ENCODE assay signal across 7 cellular contexts in the genomic region with DNA sequence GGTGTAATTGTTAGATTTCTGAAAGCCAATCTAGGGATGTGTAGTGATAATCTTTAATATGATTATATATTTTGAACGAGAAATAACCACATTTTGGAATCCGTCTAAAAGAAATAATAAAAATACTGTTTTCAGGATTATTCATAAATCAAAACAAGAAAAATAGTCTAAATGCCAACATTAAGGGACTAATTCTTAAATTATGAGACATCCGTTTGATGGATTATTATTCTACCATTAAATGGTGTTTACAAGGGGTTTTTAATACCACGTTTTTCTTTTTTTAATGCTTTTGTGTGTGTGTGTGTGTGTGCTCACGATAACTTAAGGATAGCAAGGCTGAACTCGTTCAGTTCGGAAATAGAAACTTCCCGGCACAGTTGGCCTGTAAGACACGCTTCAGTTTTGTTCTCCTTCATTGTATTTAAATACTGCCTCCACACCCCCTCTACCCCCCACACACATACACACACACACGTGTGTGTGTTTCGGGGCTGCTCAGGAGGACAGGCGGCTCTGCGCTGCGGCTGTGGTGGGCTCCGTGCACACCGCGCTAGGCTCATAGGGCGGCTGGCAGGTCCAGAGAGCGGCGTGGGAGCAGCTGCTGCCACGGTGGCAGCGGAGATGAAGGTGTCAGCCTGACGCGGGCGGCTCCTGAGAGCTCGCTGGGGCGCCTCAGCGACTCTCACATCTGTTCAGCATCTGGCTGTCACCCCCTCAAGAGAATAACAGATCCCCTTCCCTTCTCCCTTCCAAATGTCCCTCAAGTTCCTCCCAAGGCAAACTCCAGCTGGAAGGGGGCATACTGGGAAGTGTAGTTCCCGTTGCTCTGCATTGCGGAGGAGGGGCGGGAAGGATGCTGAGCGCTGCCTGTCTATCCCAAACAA. TPM values are rescaled to one million over a fixed set of nuclear protein-coding genes. Genes with fewer than 3 reads are reported as not detected.
A peak's percentile ranks its signal among the peaks of the same experiment; 100 is the strongest.
DNase-seq lines count a peak whose midpoint lies in the region; ATAC-seq and TF ChIP-seq lines count a peak whose summit lies in the region.

No MANE protein-coding gene starts in this region.

- CTCF ChIA-PET in HEK293T (lab: Yijun Ruan, JAX) = no interaction called here

- peak; percentile 85 for ATAC-seq in SK-N-SH treated with all-trans-retinoic acid at 6 μM for 48 hours

- H3K9me3 ChIP-seq in mucosa of rectum (ENCODE audit: control insufficient read depth in 2 of 2, low read length in 2 of 2) = no peaks in the 10 kb centered on the region
- no peaks in the 10 kb centered on the region for H3K9me3 ChIP-seq in thyroid gland

- H3K27ac ChIP-seq in dorsolateral prefrontal cortex (no peak overlapping the region), mucosa of rectum (ENCODE audit: low read depth in 2 of 2, low read length in 2 of 2) (no peak overlapping the region), thyroid gland (no peak overlapping the region)

- peak; percentile 72 for DNase-seq in HEK293T (ENCODE audit: extremely low spot score)
- DNase-seq in dorsolateral prefrontal cortex = peak in 1 of 10 donors; percentile 6
- no peak for DNase-seq in thyroid gland
- no peak for DNase-seq in posterior vena cava (ENCODE audit: low spot score)
- DNase-seq in NCI-H2196 (lab: John Stamatoyannopoulos, UW; ENCODE audit: unreplicated experiment) = no peak

- 14 to 15% methylated on average over 24 to 32 of the region's 32 CpGs for WGBS in thyroid gland, 2 donors

- no peak overlapping the region for H3K9ac ChIP-seq in mucosa of rectum (ENCODE audit: low read depth in 1 of 2, low read length in 2 of 2)

- H3K4me3 ChIP-seq in dorsolateral prefrontal cortex (peak overlapping the region; percentile 20 to 70 (median 51)), mucosa of rectum (ENCODE audit: low read length in 2 of 2) (peak overlapping the region; percentile 34 to 46), thyroid gland (replicated peaks in 1 of 3) (no peak overlapping the region)

- intact Hi-C loops in dorsolateral prefrontal cortex (cut with DNase I) = no loop called here
- intact Hi-C loops in thyroid gland (cut with DNase I) = no loop called here
- intact Hi-C loops in posterior vena cava (cut with DNase I) = no loop called here

- H3K4me1 ChIP-seq in mucosa of rectum (ENCODE audit: control insufficient read depth in 2 of 2, insufficient read depth in 2 of 2, low read length in 2 of 2) (peaks cover 0 to 8% of the 10 kb centered on the region in 2 donors), thyroid gland (peaks cover 0 to 3% of the 10 kb centered on the region in 2 donors)

- H3K27me3 ChIP-seq in dorsolateral prefrontal cortex (peaks cover 0 to 62% (median 32%) of the 10 kb centered on the region in 45 donors), mucosa of rectum (ENCODE audit: control insufficient read depth in 2 of 2, insufficient read depth in 2 of 2, low read length in 2 of 2) (peaks cover 27 to 37% of the 10 kb centered on the region in 2 donors), thyroid gland (peaks cover 12% of the 10 kb centered on the region)

- no peak for TF ChIP-seq CTCF in dorsolateral prefrontal cortex (IDR thresholded peaks at IDR 0.05 in 54 of 56, conservative IDR thresholded peaks at IDR 0.05 in 2 of 56; ENCODE audit: low read depth in 1 of 56, partially characterized antibody in 56 of 56)
- TF ChIP-seq CTCF in thyroid gland (IDR thresholded peaks at IDR 0.05) = no peak

- POLR2A ChIA-PET in HEK293T (lab: Yijun Ruan, JAX) = interaction anchor here (1.0 kb wide), 1 partner anchor 10 kb away, joined by 4 read pairs; no protein-coding TSS in a partner anchor

- no peak for TF ChIP-seq POLR2A in thyroid gland (IDR thresholded peaks at IDR 0.05)

- no peaks in the 10 kb centered on the region for H3K36me3 ChIP-seq in mucosa of rectum (ENCODE audit: control insufficient read depth in 2 of 2, insufficient read depth in 2 of 2, low read length in 2 of 2)
- no peaks in the 10 kb centered on the region for H3K36me3 ChIP-seq in thyroid gland

TF ChIP-seq in HEK293T, 16 proteins besides CTCF, POLR2A, EP300 and RAD21:
- TF ChIP-seq, protein P1, sequence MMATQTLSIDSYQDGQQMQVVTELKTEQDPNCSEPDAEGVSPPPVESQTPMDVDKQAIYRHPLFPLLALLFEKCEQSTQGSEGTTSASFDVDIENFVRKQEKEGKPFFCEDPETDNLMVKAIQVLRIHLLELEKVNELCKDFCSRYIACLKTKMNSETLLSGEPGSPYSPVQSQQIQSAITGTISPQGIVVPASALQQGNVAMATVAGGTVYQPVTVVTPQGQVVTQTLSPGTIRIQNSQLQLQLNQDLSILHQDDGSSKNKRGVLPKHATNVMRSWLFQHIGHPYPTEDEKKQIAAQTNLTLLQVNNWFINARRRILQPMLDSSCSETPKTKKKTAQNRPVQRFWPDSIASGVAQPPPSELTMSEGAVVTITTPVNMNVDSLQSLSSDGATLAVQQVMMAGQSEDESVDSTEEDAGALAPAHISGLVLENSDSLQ (IDR thresholded peaks at IDR 0.05) = peak; percentile 81
- TF ChIP-seq FOXK2 (IDR thresholded peaks at IDR 0.05) = no peak
TF ChIP-seq in HEK293T: peak in this region for 1.

TF ChIP-seq in SK-N-SH treated with all-trans-retinoic acid at 6 μM for 48 hours, 23 proteins besides CTCF, POLR2A, EP300 and RAD21:
- TF ChIP-seq OSR1 (CRISPR knock-in tag; IDR thresholded peaks at IDR 0.05) = no peak
- no peak for TF ChIP-seq PPARA (CRISPR knock-in tag; IDR thresholded peaks at IDR 0.05; ENCODE audit: borderline replicate concordance)
- TF ChIP-seq TCF4 (CRISPR knock-in tag; IDR thresholded peaks at IDR 0.05; ENCODE audit: borderline replicate concordance) = peak; percentile 35; the same call in 1 of the 2 replicates
- TF ChIP-seq ZFP3 (CRISPR knock-in tag; IDR thresholded peaks at IDR 0.05) = 0 out of 2 replicates have a peak, but pooled peaks have one; percentile 25
- no peak for TF ChIP-seq ISL1 (CRISPR knock-in tag; IDR thresholded peaks at IDR 0.05)
- TF ChIP-seq, protein P2, sequence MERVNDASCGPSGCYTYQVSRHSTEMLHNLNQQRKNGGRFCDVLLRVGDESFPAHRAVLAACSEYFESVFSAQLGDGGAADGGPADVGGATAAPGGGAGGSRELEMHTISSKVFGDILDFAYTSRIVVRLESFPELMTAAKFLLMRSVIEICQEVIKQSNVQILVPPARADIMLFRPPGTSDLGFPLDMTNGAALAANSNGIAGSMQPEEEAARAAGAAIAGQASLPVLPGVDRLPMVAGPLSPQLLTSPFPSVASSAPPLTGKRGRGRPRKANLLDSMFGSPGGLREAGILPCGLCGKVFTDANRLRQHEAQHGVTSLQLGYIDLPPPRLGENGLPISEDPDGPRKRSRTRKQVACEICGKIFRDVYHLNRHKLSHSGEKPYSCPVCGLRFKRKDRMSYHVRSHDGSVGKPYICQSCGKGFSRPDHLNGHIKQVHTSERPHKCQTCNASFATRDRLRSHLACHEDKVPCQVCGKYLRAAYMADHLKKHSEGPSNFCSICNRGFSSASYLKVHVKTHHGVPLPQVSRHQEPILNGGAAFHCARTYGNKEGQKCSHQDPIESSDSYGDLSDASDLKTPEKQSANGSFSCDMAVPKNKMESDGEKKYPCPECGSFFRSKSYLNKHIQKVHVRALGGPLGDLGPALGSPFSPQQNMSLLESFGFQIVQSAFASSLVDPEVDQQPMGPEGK (CRISPR knock-in tag; IDR thresholded peaks at IDR 0.05; ENCODE audit: borderline replicate concordance) = no peak
- TF ChIP-seq TOX (CRISPR knock-in tag; IDR thresholded peaks at IDR 0.05; ENCODE audit: borderline replicate concordance) = no peak
TF ChIP-seq in SK-N-SH treated with all-trans-retinoic acid at 6 μM for 48 hours: peak in this region for 2.

RNA-seq across cellular contexts. Expression of a gene that starts 23.0 kb away (rescaled TPM):
- total RNA-seq in dorsolateral prefrontal cortex (100 to 1,000 TPM in 110 of 120 experiments, 10 to 100 TPM in 10; 83.9 to 167 (median 121) TPM), thyroid gland (100 to 1,000 TPM in 1 of 4 donors, 10 to 100 TPM in 3; 65.4 to 116 (median 79.5) TPM), posterior vena cava (10 to 100 TPM; 82.4 to 94.8 TPM)

Comparison
In these comparisons a context has a peak if more than half of its experiments do, and no peak if none do; other contexts are left out.
1. H3K4me3 ChIP-seq: peak in dorsolateral prefrontal cortex (59 of 59) and mucosa of rectum (2 of 2); none in thyroid gland (0 of 3).